Comparison of ENCODE assay signal across 7 cellular contexts in genomic region chr2:30231726-30232026, GRCh38. TPM values are rescaled to one million over a fixed set of nuclear protein-coding genes. Genes with fewer than 3 reads are reported as not detected.
DNase-seq lines count a peak whose midpoint lies in the region; ATAC-seq, FAIRE-seq and TF ChIP-seq lines count a peak whose summit lies in the region.

No MANE protein-coding gene starts in this region.

- H3K36me3 ChIP-seq in HUES6 (ENCODE audit: control insufficient read depth, insufficient read depth, low read length) (peaks cover 4% of the 10 kb centered on the region), keratinocyte (ENCODE audit: control insufficient read depth in 2 of 2, extremely low read depth in 1 of 2, insufficient read depth in 2 of 2, low read length in 2 of 2) (no peaks in the 10 kb centered on the region), stomach smooth muscle (ENCODE audit: control insufficient read depth in 2 of 2, insufficient read depth in 2 of 2, low read length in 2 of 2) (peaks cover 0 to 12% of the 10 kb centered on the region in 2 donors)

- intact Hi-C loops in posterior cingulate gyrus (cut with DNase I), result no loop called here

- dilution Hi-C loops in keratinocyte (cut with MboI; ENCODE audit: extremely low pct_ligation_motif_present, low sequenced_read_pairs), result no loop called here

- H3K4me3 Mint-ChIP-seq in activated naive CD8-positive, alpha-beta T cell treated with anti-CD3 and anti-CD28 coated beads, Interleukin-2, amount 50 U/mL, for 24 hours, result peak overlapping the region; percentile 88

- peak; percentile 72 for DNase-seq in activated naive CD8-positive, alpha-beta T cell treated with anti-CD3 and anti-CD28 coated beads, Interleukin-2, amount 50 U/mL, for 24 hours
- no peak for DNase-seq in keratinocyte (ENCODE audit: low read depth, low spot score)
- no peak for DNase-seq in islet precursor cell
- no peak for DNase-seq in posterior cingulate gyrus

- peaks cover 25% of the 10 kb centered on the region for H3K36me3 Mint-ChIP-seq in activated naive CD8-positive, alpha-beta T cell treated with anti-CD3 and anti-CD28 coated beads, Interleukin-2, amount 50 U/mL, for 24 hours (ENCODE audit: low read depth)

- peaks cover 39% of the 10 kb centered on the region for H3K27me3 ChIP-seq in HUES6 (ENCODE audit: control insufficient read depth, insufficient read depth, low read length)
- peaks cover 43% of the 10 kb centered on the region for H3K27me3 ChIP-seq in keratinocyte (ENCODE audit: control insufficient read depth, extremely low read depth, insufficient read depth, low read length)
- H3K27me3 ChIP-seq in stomach smooth muscle (ENCODE audit: control insufficient read depth in 1 of 2, insufficient read depth in 2 of 2, low read length in 2 of 2), result no peaks in the 10 kb centered on the region

- FAIRE-seq in keratinocyte (lab: Jason Lieb, UNC), result no peak

- peaks cover 27% of the 10 kb centered on the region for H3K4me1 ChIP-seq in HUES6 (ENCODE audit: control insufficient read depth, insufficient read depth, low read length)
- peaks cover 3% of the 10 kb centered on the region for H3K4me1 ChIP-seq in keratinocyte (ENCODE audit: control insufficient read depth, extremely low read depth, insufficient read depth, low read length)
- peaks cover 44% of the 10 kb centered on the region for H3K4me1 ChIP-seq in stomach smooth muscle (ENCODE audit: control insufficient read depth, insufficient read depth, low read length)

- no peaks in the 10 kb centered on the region for H3K27me3 Mint-ChIP-seq in activated naive CD8-positive, alpha-beta T cell treated with anti-CD3 and anti-CD28 coated beads, Interleukin-2, amount 50 U/mL, for 24 hours

- peak overlapping the region; percentile 48 for H2AFZ ChIP-seq in keratinocyte (ENCODE audit: control insufficient read depth, low read length)

- peaks cover 65% of the 10 kb centered on the region for H3K4me1 Mint-ChIP-seq in activated naive CD8-positive, alpha-beta T cell treated with anti-CD3 and anti-CD28 coated beads, Interleukin-2, amount 50 U/mL, for 24 hours

- H3K9ac ChIP-seq in HUES6 (ENCODE audit: low read length), result peak overlapping the region; percentile 82
- H3K9ac ChIP-seq in keratinocyte (ENCODE audit: control insufficient read depth, extremely low read depth, insufficient read depth, low read length), result peak overlapping the region; percentile 53
- peak overlapping the region; percentile 66 to 81 for H3K9ac ChIP-seq in stomach smooth muscle (ENCODE audit: low read length in 2 of 2)

- no peak for TF ChIP-seq CTCF in keratinocyte (optimal IDR thresholded peaks at IDR 0.05 in 1 of 3, IDR thresholded peaks at IDR 0.05 in 1 of 3, conservative IDR thresholded peaks at IDR 0.05 in 1 of 3; ENCODE audit: extremely low read depth in 1 of 3, insufficient read depth in 2 of 3, low read length in 3 of 3)

- no peaks in the 10 kb centered on the region for H3K9me3 Mint-ChIP-seq in activated naive CD8-positive, alpha-beta T cell treated with anti-CD3 and anti-CD28 coated beads, Interleukin-2, amount 50 U/mL, for 24 hours

- H3K4me3 ChIP-seq in HUES6 (ENCODE audit: low read depth, low read length), result peak overlapping the region; percentile 90
- peak overlapping the region; percentile 44 to 72 (median 68) for H3K4me3 ChIP-seq in keratinocyte (ENCODE audit: control insufficient read depth in 2 of 3, extremely low read depth in 1 of 3, insufficient read depth in 2 of 3, low read depth in 1 of 3, low read length in 3 of 3)
- H3K4me3 ChIP-seq in stomach smooth muscle (ENCODE audit: low read length in 2 of 2), result peak overlapping the region; percentile 52 to 86

- no peaks in the 10 kb centered on the region for H4K20me1 ChIP-seq in keratinocyte (ENCODE audit: control insufficient read depth, extremely low read depth, insufficient read depth, low read length)

- H3K27ac Mint-ChIP-seq in activated naive CD8-positive, alpha-beta T cell treated with anti-CD3 and anti-CD28 coated beads, Interleukin-2, amount 50 U/mL, for 24 hours, result peak overlapping the region; percentile 96

- no peaks in the 10 kb centered on the region for H3K79me2 ChIP-seq in keratinocyte (ENCODE audit: control insufficient read depth, insufficient read depth, low read length)

- ATAC-seq in GM19397 (IDR thresholded peaks at IDR 0.05; ENCODE audit: unreplicated experiment), result peak; percentile 14
- ATAC-seq in activated naive CD8-positive, alpha-beta T cell treated with anti-CD3 and anti-CD28 coated beads, Interleukin-2, amount 50 U/mL, for 24 hours, result peak; percentile 0

- peak overlapping the region; percentile 77 for H3K4me2 ChIP-seq in keratinocyte (ENCODE audit: control insufficient read depth, extremely low read depth, insufficient read depth, low read depth, low read length)

- no peaks in the 10 kb centered on the region for H3K9me3 ChIP-seq in HUES6 (ENCODE audit: control insufficient read depth, insufficient read depth, low read depth, low read length)
- no peaks in the 10 kb centered on the region for H3K9me3 ChIP-seq in keratinocyte (ENCODE audit: control insufficient read depth, low read depth, low read length)
- no peaks in the 10 kb centered on the region for H3K9me3 ChIP-seq in stomach smooth muscle (ENCODE audit: control insufficient read depth in 2 of 2, low read length in 2 of 2)

- no peaks in the 10 kb centered on the region for H3K9me1 ChIP-seq in keratinocyte (ENCODE audit: control insufficient read depth, extremely low read depth, insufficient read depth, low read length)

- peak overlapping the region; percentile 74; the same call in 1 of the 2 replicates for H3K27ac ChIP-seq in HUES6 (ENCODE audit: low read depth, low read length)
- no peak overlapping the region for H3K27ac ChIP-seq in keratinocyte (ENCODE audit: control insufficient read depth, insufficient read depth, low read length)
- H3K27ac ChIP-seq in stomach smooth muscle (ENCODE audit: low read length), result peak overlapping the region; percentile 69

RNA-seq across cellular contexts. Expression of gene LBH, which starts 0.3 kb away (rescaled TPM):
- polyA plus RNA-seq in keratinocyte, result 0.83 to 2.2 TPM (median 1.4 TPM) in 3 replicates
- 0.75 TPM for polyA plus RNA-seq in keratinocyte (2011; ENCODE audit: low read depth)
- polyA plus RNA-seq in keratinocyte (2011; cell fraction: cytosol; rRNA removed), result 1.1 TPM in 2 replicates
- polyA plus RNA-seq in keratinocyte (2011; cell fraction: nucleus; rRNA removed), result 1.0 TPM in 2 replicates
- 1.5 and 3.3 TPM in 2 replicates for polyA plus RNA-seq in keratinocyte (2012; ENCODE audit: low replicate concordance)
- 2.1 to 3.2 TPM (median 2.9 TPM) in 3 replicates for polyA minus RNA-seq in keratinocyte
- polyA minus RNA-seq in keratinocyte (2011; cell fraction: cytosol; rRNA and poly(A)+ RNA removed), result 5.8 TPM
- 0.84 and 3.2 TPM in 2 replicates for polyA minus RNA-seq in keratinocyte (2011; cell fraction: nucleus; rRNA and poly(A)+ RNA removed)
